9 cellular contexts compared by ENCODE assay signal in genomic region chr1:34708106-34708505, GRCh38. TPM values are rescaled to one million over a fixed set of nuclear protein-coding genes. Genes with fewer than 3 reads are reported as not detected.
"Had no signal": no experiment of that assay in that cellular context is flagged by ENCODE, and none has a peak within 500 bp of the region (broad histone marks: within the 10 kb centered on the region; RNA-seq: fewer than 3 reads in every experiment).

No MANE protein-coding gene starts in this region.

- H3K4me3 ChIP-seq: GM12878 had no signal

- ATAC-seq: GM12878 had no signal

- DNase-seq: GDM1, GF-D8 had no signal

- FAIRE-seq: G401.6, GM12878, GM12891, GM12892, GM18507, GM19239 had no signal

RNA-seq across cellular contexts. Expression of gene GJB5, which starts 46.7 kb away (rescaled TPM):
- total RNA-seq: GM12878 had no signal
- polyA plus RNA-seq: GM12878 had no signal

RNA-seq across cellular contexts. Expression of gene GJB4, which starts 51.4 kb away (rescaled TPM):
- total RNA-seq: G401, GM12878 had no signal
- polyA plus RNA-seq: GM12878 had no signal
